ENCODE assay signal across 8 cellular contexts in genomic region chr1:9653783-9654517, GRCh38. TPM values are rescaled to one million over a fixed set of nuclear protein-coding genes. Genes with fewer than 3 reads are reported as not detected.
DNase-seq lines count a peak whose midpoint lies in the region; ATAC-seq lines count a peak whose summit lies in the region.

No MANE protein-coding gene starts in this region.

- H3K27me3 ChIP-seq in mononuclear cell (ENCODE audit: insufficient read depth, low read length) = no peaks in the 10 kb centered on the region

- no peaks in the 10 kb centered on the region for H3K9me3 ChIP-seq in mononuclear cell (ENCODE audit: low read depth, low read length)

- peak; percentile 3 for ATAC-seq in activated CD8-positive, alpha-beta T cell treated with anti-CD3 and anti-CD28 coated beads, Interleukin-2, amount 10 ng/mL, durations not matched to agents 7 days and 5 days

- H3K9me3 Mint-ChIP-seq in activated CD8-positive, alpha-beta T cell treated with anti-CD3 and anti-CD28 coated beads, Interleukin-2, amount 10 ng/mL, durations not matched to agents 7 days and 5 days (ENCODE audit: insufficient read depth) = no peaks in the 10 kb centered on the region

- POLR2A ChIA-PET in activated CD8-positive, alpha-beta T cell treated with anti-CD3 and anti-CD28 coated beads, Interleukin-2, amount 10 ng/mL, durations not matched to agents 7 days and 5 days (lab: Charles Lee) = interaction anchor here (0.6 to 10.3 kb wide), 16 partner anchors 9 to 122 kb away, joined by 3 to 355 read pairs (median 5); partner anchors contain the start of gene TMEM201

- H3K4me3 Mint-ChIP-seq in activated CD8-positive, alpha-beta T cell treated with anti-CD3 and anti-CD28 coated beads, Interleukin-2, amount 10 ng/mL, durations not matched to agents 7 days and 5 days = peak overlapping the region; percentile 90

- H3K4me1 Mint-ChIP-seq in activated CD8-positive, alpha-beta T cell treated with anti-CD3 and anti-CD28 coated beads, Interleukin-2, amount 10 ng/mL, durations not matched to agents 7 days and 5 days (ENCODE audit: low read depth) = peaks cover 67% of the 10 kb centered on the region

- no peaks in the 10 kb centered on the region for H3K27me3 Mint-ChIP-seq in activated CD8-positive, alpha-beta T cell treated with anti-CD3 and anti-CD28 coated beads, Interleukin-2, amount 10 ng/mL, durations not matched to agents 7 days and 5 days (ENCODE audit: low read depth)

- H3K4me1 ChIP-seq in mononuclear cell (ENCODE audit: insufficient read depth, low read length) = peaks cover 85% of the 10 kb centered on the region

- H3K36me3 Mint-ChIP-seq in activated CD8-positive, alpha-beta T cell treated with anti-CD3 and anti-CD28 coated beads, Interleukin-2, amount 10 ng/mL, durations not matched to agents 7 days and 5 days (ENCODE audit: low read depth) = peaks cover 62% of the 10 kb centered on the region

- CTCF ChIA-PET in activated CD8-positive, alpha-beta T cell treated with anti-CD3 and anti-CD28 coated beads, Interleukin-2, amount 10 ng/mL, durations not matched to agents 7 days and 5 days (lab: Charles Lee) = interaction anchor here (0.6 to 12.0 kb wide), 18 partner anchors 10 to 393 kb away, joined by 3 to 232 read pairs (median 4); partner anchors contain the start of gene TMEM201

- DNase-seq in activated CD8-positive, alpha-beta memory T cell treated with anti-CD3 and anti-CD28 coated beads for 24 hours = peak; percentile 76
- DNase-seq in activated CD8-positive, alpha-beta memory T cell treated with anti-CD3 and anti-CD28 coated beads, Interleukin-2, amount 50 U/mL, for 4 hours = no peak
- peak; percentile 51 for DNase-seq in activated CD8-positive, alpha-beta T cell treated with anti-CD3 and anti-CD28 coated beads, Interleukin-2, amount 10 ng/mL, durations not matched to agents 7 days and 5 days
- DNase-seq in HUDEP-2 (lab: John Stamatoyannopoulos, UW; ENCODE audit: unreplicated experiment in 76 of 76) (no peak), OCI-M1 (lab: John Stamatoyannopoulos, UW) (no peak), T-helper 9 cell (no peak)

- peak overlapping the region; percentile 44 for H3K27ac ChIP-seq in temporal lobe (ENCODE audit: low read depth, low read length)

- H3K27ac Mint-ChIP-seq in activated CD8-positive, alpha-beta T cell treated with anti-CD3 and anti-CD28 coated beads, Interleukin-2, amount 10 ng/mL, durations not matched to agents 7 days and 5 days = peak overlapping the region; percentile 90

- H3K4me3 ChIP-seq in mononuclear cell (ENCODE audit: low read length) = peak overlapping the region; percentile 84

RNA-seq across cellular contexts. Expression of gene PIK3CD, which starts 2.4 kb away (rescaled TPM):
- 100 to 1,000 TPM; 283 to 285 TPM for total RNA-seq in activated CD8-positive, alpha-beta T cell treated with anti-CD3 and anti-CD28 coated beads, Interleukin-2, amount 10 ng/mL, durations not matched to agents 7 days and 5 days
- total RNA-seq in mononuclear cell (126 TPM), temporal lobe (8.9 TPM)

Comparison
In these comparisons a context has a peak if more than half of its experiments do, and no peak if none do; other contexts are left out.
1. DNase-seq: peak in activated CD8-positive, alpha-beta memory T cell treated with anti-CD3 and anti-CD28 coated beads for 24 hours (single experiment) and activated CD8-positive, alpha-beta T cell treated with anti-CD3 and anti-CD28 coated beads, Interleukin-2, amount 10 ng/mL, durations not matched to agents 7 days and 5 days (single experiment); none in activated CD8-positive, alpha-beta memory T cell treated with anti-CD3 and anti-CD28 coated beads, Interleukin-2, amount 50 U/mL, for 4 hours (single experiment), HUDEP-2 (0 of 76), OCI-M1 (single experiment) and T-helper 9 cell (single experiment).
2. RNA of gene PIK3CD, which starts 2.4 kb away (total RNA-seq): 283 to 285 TPM in activated CD8-positive, alpha-beta T cell treated with anti-CD3 and anti-CD28 coated beads, Interleukin-2, amount 10 ng/mL, durations not matched to agents 7 days and 5 days and 126 TPM in mononuclear cell (single experiment); 8.9 TPM in temporal lobe (single experiment); every median in the first group is over 10 times any median in the second.